Comparison of ENCODE assay signal across 27 cellular contexts in the genomic region with DNA sequence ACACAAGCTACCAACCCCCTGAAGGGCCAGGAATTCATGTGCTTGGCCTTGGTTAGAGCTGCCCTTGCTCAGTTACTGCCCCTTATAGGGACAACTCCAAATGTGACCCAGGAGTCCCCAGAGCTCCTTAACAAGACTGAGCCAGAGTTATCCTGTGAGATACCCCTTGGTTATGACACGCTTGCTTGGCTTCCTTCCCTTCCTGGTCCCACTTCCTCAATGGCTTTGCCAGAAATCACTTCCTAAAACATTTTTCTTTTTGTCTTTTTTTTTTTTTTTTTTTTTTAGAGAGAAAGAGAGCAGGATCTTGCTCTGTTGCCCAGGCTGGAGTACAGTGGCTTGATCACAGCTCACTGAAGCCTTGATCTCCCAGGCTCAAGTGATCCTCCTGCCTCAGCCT. TPM values are rescaled to one million over a fixed set of nuclear protein-coding genes. Genes with fewer than 3 reads are reported as not detected.
"Had no signal": no experiment of that assay in that cellular context is flagged by ENCODE, and none has a peak within 500 bp of the region (broad histone marks: within the 10 kb centered on the region; RNA-seq: fewer than 3 reads in every experiment).

No MANE protein-coding gene starts in this region.

- DNase-seq: activated CD4-positive, alpha-beta T cell treated with anti-CD3 and anti-CD28 coated beads for 1 hour; activated CD4-positive, alpha-beta T cell treated with anti-CD3 and anti-CD28 coated beads, Interleukin-2, amount 50 U/mL, for 4 hours; activated CD8-positive, alpha-beta memory T cell treated with anti-CD3 and anti-CD28 coated beads for 24 hours; activated CD8-positive, alpha-beta memory T cell treated with anti-CD3 and anti-CD28 coated beads, Interleukin-2, amount 50 U/mL, for 4 hours; activated naive CD4-positive, alpha-beta T cell treated with anti-CD3 and anti-CD28 coated beads for 36 hours; activated naive CD8-positive, alpha-beta T cell treated with anti-CD3 and anti-CD28 coated beads, Interleukin-2, amount 10 ng/mL, durations not matched to agents 7 days and 5 days; activated T-cell treated with anti-CD3 and anti-CD28 coated beads, Interleukin-2, amount 50 U/mL, for 4 hours; amniotic stem cell; colonic mucosa; esophagus squamous epithelium; head of caudate nucleus; hypothalamus; left ventricle myocardium inferior; midbrain; natural killer cell; ovary; stimulated activated CD4-positive, alpha-beta T cell treated with anti-CD3 and anti-CD28 coated beads, Interleukin-4, amount 100 ng/mL, for 24 hours; stimulated activated naive CD8-positive, alpha-beta T cell treated with anti-CD3 and anti-CD28 coated beads, Interleukin-15, Interleukin-2, amounts not matched to agents 100 U/mL and 50 U/mL, for 24 hours; T-helper 17 cell had no signal

- H3K9me3 Mint-ChIP-seq: activated naive CD4-positive, alpha-beta T cell treated with anti-CD3 and anti-CD28 coated beads for 36 hours; activated naive CD8-positive, alpha-beta T cell treated with anti-CD3 and anti-CD28 coated beads, Interleukin-2, amount 10 ng/mL, durations not matched to agents 7 days and 5 days; activated T-cell treated with anti-CD3 and anti-CD28 coated beads, Interleukin-2, amount 50 U/mL, for 4 hours; central memory CD8-positive, alpha-beta T cell; natural killer cell had no signal

- H3K4me3 Mint-ChIP-seq: activated naive CD4-positive, alpha-beta T cell treated with anti-CD3 and anti-CD28 coated beads for 36 hours; activated naive CD8-positive, alpha-beta T cell treated with anti-CD3 and anti-CD28 coated beads, Interleukin-2, amount 10 ng/mL, durations not matched to agents 7 days and 5 days; activated T-cell treated with anti-CD3 and anti-CD28 coated beads, Interleukin-2, amount 50 U/mL, for 4 hours; central memory CD8-positive, alpha-beta T cell; natural killer cell; T-helper 17 cell had no signal

- H3K36me3 Mint-ChIP-seq: activated naive CD8-positive, alpha-beta T cell treated with anti-CD3 and anti-CD28 coated beads, Interleukin-2, amount 10 ng/mL, durations not matched to agents 7 days and 5 days; natural killer cell had no signal

- H3K27ac Mint-ChIP-seq: activated naive CD4-positive, alpha-beta T cell treated with anti-CD3 and anti-CD28 coated beads for 36 hours; activated naive CD8-positive, alpha-beta T cell treated with anti-CD3 and anti-CD28 coated beads, Interleukin-2, amount 10 ng/mL, durations not matched to agents 7 days and 5 days; natural killer cell; T-helper 17 cell had no signal

RNA-seq across cellular contexts. Expression of a gene that starts 8.8 kb away (rescaled TPM):
- total RNA-seq: activated naive CD8-positive, alpha-beta T cell treated with anti-CD3 and anti-CD28 coated beads, Interleukin-2, amount 10 ng/mL, durations not matched to agents 7 days and 5 days; activated T-cell treated with anti-CD3 and anti-CD28 coated beads, Interleukin-2, amount 50 U/mL, for 4 hours; prostate gland had no signal

RNA-seq across cellular contexts. Expression of a gene that starts 49.5 kb away (rescaled TPM):
- total RNA-seq: activated naive CD4-positive, alpha-beta T cell treated with anti-CD3 and anti-CD28 coated beads for 36 hours; activated naive CD8-positive, alpha-beta T cell treated with anti-CD3 and anti-CD28 coated beads, Interleukin-2, amount 10 ng/mL, durations not matched to agents 7 days and 5 days; activated T-cell treated with anti-CD3 and anti-CD28 coated beads, Interleukin-2, amount 50 U/mL, for 4 hours; breast epithelium; colonic mucosa; esophagus squamous epithelium; gastroesophageal sphincter; left ventricle myocardium inferior; ovary; prostate gland; right atrium auricular region; subcutaneous adipose tissue; upper lobe of left lung had no signal
- polyA plus RNA-seq: ovary had no signal

RNA-seq across cellular contexts. Expression of a gene that starts 57.8 kb away (rescaled TPM):
- total RNA-seq: activated naive CD4-positive, alpha-beta T cell treated with anti-CD3 and anti-CD28 coated beads for 36 hours; activated T-cell treated with anti-CD3 and anti-CD28 coated beads, Interleukin-2, amount 50 U/mL, for 4 hours; breast epithelium; colonic mucosa; gastroesophageal sphincter; left ventricle myocardium inferior; natural killer cell; ovary; prostate gland; right atrium auricular region; subcutaneous adipose tissue; T-helper 17 cell; upper lobe of left lung had no signal
- polyA plus RNA-seq: ovary, thymus had no signal
